In genomic region chr7:100466830-100467605, GRCh38 we compare ENCODE assay signal across 18 cellular contexts. TPM values are rescaled to one million over a fixed set of nuclear protein-coding genes. Genes with fewer than 3 reads are reported as not detected.
DNase-seq lines count a peak whose midpoint lies in the region; ATAC-seq and TF ChIP-seq lines count a peak whose summit lies in the region.
"Had no signal": no experiment of that assay in that cellular context is flagged by ENCODE, and none has a peak within 500 bp of the region (broad histone marks: within the 10 kb centered on the region; RNA-seq: fewer than 3 reads in every experiment).

No MANE protein-coding gene starts in this region.

- ATAC-seq in T-helper 17 cell (no peak), gastroesophageal sphincter (no peak), GM21717 (IDR thresholded peaks at IDR 0.05; ENCODE audit: unreplicated experiment) (no peak)
- no peak for ATAC-seq in activated CD8-positive, alpha-beta memory T cell treated with anti-CD3 and anti-CD28 coated beads, Interleukin-2, amount 10 ng/mL, durations not matched to agents 7 days and 5 days
- ATAC-seq: activated CD4-positive, CD25-positive, alpha-beta regulatory T cell treated with anti-CD3 and anti-CD28 coated beads, Interleukin-2, amount 50 U/mL, for 24 hours; T-cell had no signal

- H3K9me3 ChIP-seq in T-helper 17 cell (ENCODE audit: control insufficient read depth, low read length, poor library complexity, severe bottlenecking) (no peaks in the 10 kb centered on the region), gastroesophageal sphincter (no peaks in the 10 kb centered on the region)

- H3K36me3 ChIP-seq in gastroesophageal sphincter, result peaks cover 0 to 59% of the 10 kb centered on the region in 2 donors

- H3K27ac ChIP-seq in gastroesophageal sphincter, result peak overlapping the region in 3 of 4 donors; percentile 60 to 75 (median 64)

- DNase-seq in activated CD4-positive, alpha-beta T cell treated with anti-CD3 and anti-CD28 coated beads, Interleukin-2, amount 10 ng/mL, durations not matched to agents 7 days and 5 days, result no peak
- DNase-seq in activated CD4-positive, alpha-beta T cell treated with anti-CD3 and anti-CD28 coated beads, Interleukin-2, amount 50 U/mL, for 1 hour, result no peak
- no peak for DNase-seq in T-helper 17 cell
- DNase-seq in superior temporal gyrus (ENCODE audit: extremely low spot score), result peak; percentile 14
- no peak for DNase-seq in RKO (ENCODE audit: low spot score)
- DNase-seq in activated CD8-positive, alpha-beta memory T cell treated with anti-CD3 and anti-CD28 coated beads, Interleukin-2, amount 10 ng/mL, durations not matched to agents 7 days and 5 days, result no peak
- DNase-seq: activated gamma-delta T cell treated with Interleukin-2 at 50 U/mL for 16 hours; CD4-positive, CD25-positive, alpha-beta regulatory T cell; DMS53; MV-4-11; stimulated activated CD4-positive, alpha-beta T cell treated with anti-CD3 and anti-CD28 coated beads, Interleukin-4, amount 100 ng/mL, for 24 hours; T-cell had no signal

- H3K9me3 Mint-ChIP-seq in activated CD4-positive, alpha-beta T cell treated with anti-CD3 and anti-CD28 coated beads, Interleukin-2, amount 10 ng/mL, durations not matched to agents 7 days and 5 days, result no peaks in the 10 kb centered on the region
- H3K9me3 Mint-ChIP-seq in activated CD8-positive, alpha-beta memory T cell treated with anti-CD3 and anti-CD28 coated beads, Interleukin-2, amount 10 ng/mL, durations not matched to agents 7 days and 5 days (ENCODE audit: low read depth), result no peaks in the 10 kb centered on the region
- H3K9me3 Mint-ChIP-seq: CD4-positive, CD25-positive, alpha-beta regulatory T cell; T-cell had no signal

- no peak for TF ChIP-seq CTCF in gastroesophageal sphincter (IDR thresholded peaks at IDR 0.05)

- TF ChIP-seq POLR2A in gastroesophageal sphincter (IDR thresholded peaks at IDR 0.05), result no peak

- peaks cover 24% of the 10 kb centered on the region for H3K36me3 Mint-ChIP-seq in activated CD4-positive, alpha-beta T cell treated with anti-CD3 and anti-CD28 coated beads, Interleukin-2, amount 10 ng/mL, durations not matched to agents 7 days and 5 days (ENCODE audit: low read depth)
- H3K36me3 Mint-ChIP-seq in T-helper 17 cell (ENCODE audit: low read depth), result no peaks in the 10 kb centered on the region
- H3K36me3 Mint-ChIP-seq in activated CD8-positive, alpha-beta memory T cell treated with anti-CD3 and anti-CD28 coated beads, Interleukin-2, amount 10 ng/mL, durations not matched to agents 7 days and 5 days, result peaks cover 17% of the 10 kb centered on the region

- no peaks in the 10 kb centered on the region for H3K27me3 Mint-ChIP-seq in activated CD4-positive, alpha-beta T cell treated with anti-CD3 and anti-CD28 coated beads, Interleukin-2, amount 10 ng/mL, durations not matched to agents 7 days and 5 days
- H3K27me3 Mint-ChIP-seq in T-helper 17 cell, result no peaks in the 10 kb centered on the region
- no peaks in the 10 kb centered on the region for H3K27me3 Mint-ChIP-seq in activated CD8-positive, alpha-beta memory T cell treated with anti-CD3 and anti-CD28 coated beads, Interleukin-2, amount 10 ng/mL, durations not matched to agents 7 days and 5 days
- H3K27me3 Mint-ChIP-seq: CD4-positive, CD25-positive, alpha-beta regulatory T cell; T-cell had no signal

- POLR2A ChIA-PET in activated CD4-positive, alpha-beta T cell treated with anti-CD3 and anti-CD28 coated beads, Interleukin-2, amount 10 ng/mL, durations not matched to agents 7 days and 5 days (lab: Charles Lee), result no interaction called here

- TF ChIP-seq EP300 in gastroesophageal sphincter (IDR thresholded peaks at IDR 0.05), result no peak

- peak overlapping the region; percentile 31 for H3K27ac Mint-ChIP-seq in activated CD4-positive, alpha-beta T cell treated with anti-CD3 and anti-CD28 coated beads, Interleukin-2, amount 10 ng/mL, durations not matched to agents 7 days and 5 days
- H3K27ac Mint-ChIP-seq in T-helper 17 cell, result peak overlapping the region; percentile 27
- H3K27ac Mint-ChIP-seq in activated CD8-positive, alpha-beta memory T cell treated with anti-CD3 and anti-CD28 coated beads, Interleukin-2, amount 10 ng/mL, durations not matched to agents 7 days and 5 days, result no peak overlapping the region
- H3K27ac Mint-ChIP-seq: CD4-positive, CD25-positive, alpha-beta regulatory T cell had no signal

- H3K4me1 ChIP-seq in gastroesophageal sphincter, result peaks cover 3 to 75% (median 19%) of the 10 kb centered on the region in 3 donors

- CTCF ChIA-PET in activated CD4-positive, alpha-beta T cell treated with anti-CD3 and anti-CD28 coated beads, Interleukin-2, amount 10 ng/mL, durations not matched to agents 7 days and 5 days (lab: Charles Lee), result no interaction called here
- CTCF ChIA-PET in activated CD8-positive, alpha-beta memory T cell treated with anti-CD3 and anti-CD28 coated beads, Interleukin-2, amount 10 ng/mL, durations not matched to agents 7 days and 5 days (lab: Charles Lee), result interaction anchor here (1.3 to 5.3 kb wide), 2 partner anchors 14 to 16 kb away, joined by 3 to 55 read pairs; partner anchors contain the start of gene TSC22D4

- peaks cover 9% of the 10 kb centered on the region for H3K4me1 Mint-ChIP-seq in activated CD4-positive, alpha-beta T cell treated with anti-CD3 and anti-CD28 coated beads, Interleukin-2, amount 10 ng/mL, durations not matched to agents 7 days and 5 days
- peaks cover 9% of the 10 kb centered on the region for H3K4me1 Mint-ChIP-seq in T-helper 17 cell
- H3K4me1 Mint-ChIP-seq in activated CD8-positive, alpha-beta memory T cell treated with anti-CD3 and anti-CD28 coated beads, Interleukin-2, amount 10 ng/mL, durations not matched to agents 7 days and 5 days, result peaks cover 8% of the 10 kb centered on the region

- no peaks in the 10 kb centered on the region for H3K27me3 ChIP-seq in gastroesophageal sphincter

- 56 to 64% methylated on average over 4 to 8 of the region's 26 CpGs for WGBS in gastroesophageal sphincter (ENCODE audit: low coverage in 1 of 2), 2 donors

- H3K4me3 ChIP-seq in gastroesophageal sphincter, result peak overlapping the region in 1 of 2 donors; percentile 38
- H3K4me3 ChIP-seq: skin epidermis had no signal

- H3K4me3 Mint-ChIP-seq in activated CD4-positive, alpha-beta T cell treated with anti-CD3 and anti-CD28 coated beads, Interleukin-2, amount 10 ng/mL, durations not matched to agents 7 days and 5 days, result no peak overlapping the region
- no peak overlapping the region for H3K4me3 Mint-ChIP-seq in T-helper 17 cell
- no peak overlapping the region for H3K4me3 Mint-ChIP-seq in activated CD8-positive, alpha-beta memory T cell treated with anti-CD3 and anti-CD28 coated beads, Interleukin-2, amount 10 ng/mL, durations not matched to agents 7 days and 5 days
- H3K4me3 Mint-ChIP-seq: CD4-positive, CD25-positive, alpha-beta regulatory T cell; T-cell had no signal

RNA-seq across cellular contexts. Expression of gene SPACDR, which starts 3.0 kb away (rescaled TPM):
- total RNA-seq in activated CD4-positive, alpha-beta T cell treated with anti-CD3 and anti-CD28 coated beads, Interleukin-2, amount 10 ng/mL, durations not matched to agents 7 days and 5 days, result 1 to 10 TPM; 3.0 to 4.1 TPM
- total RNA-seq in T-helper 17 cell, result 1 to 10 TPM; 1.4 to 1.7 TPM
- under 1 TPM in 1 of 4 donors, not detected in 3; 0.67 TPM for total RNA-seq in gastroesophageal sphincter
- 1 to 10 TPM; 3.8 to 5.0 TPM for total RNA-seq in activated CD8-positive, alpha-beta memory T cell treated with anti-CD3 and anti-CD28 coated beads, Interleukin-2, amount 10 ng/mL, durations not matched to agents 7 days and 5 days
- total RNA-seq: occipital lobe, ureter had no signal

RNA-seq across cellular contexts. Expression of gene TSC22D4, which starts 12.0 kb away (rescaled TPM):
- 100 to 1,000 TPM; 113 to 128 TPM for total RNA-seq in activated CD4-positive, alpha-beta T cell treated with anti-CD3 and anti-CD28 coated beads, Interleukin-2, amount 10 ng/mL, durations not matched to agents 7 days and 5 days
- total RNA-seq in T-helper 17 cell, result 100 to 1,000 TPM in 1 of 2 donors, 10 to 100 TPM in 1; 94.7 to 104 TPM
- total RNA-seq in gastroesophageal sphincter, result 10 to 100 TPM; 20.2 to 38.1 (median 26.1) TPM
- 100 to 1,000 TPM; 128 to 144 TPM for total RNA-seq in activated CD8-positive, alpha-beta memory T cell treated with anti-CD3 and anti-CD28 coated beads, Interleukin-2, amount 10 ng/mL, durations not matched to agents 7 days and 5 days

RNA-seq across cellular contexts. Expression of gene NYAP1, which starts 16.7 kb away (rescaled TPM):
- total RNA-seq in activated CD4-positive, alpha-beta T cell treated with anti-CD3 and anti-CD28 coated beads, Interleukin-2, amount 10 ng/mL, durations not matched to agents 7 days and 5 days, result under 1 TPM; 0.23 to 0.32 TPM
- total RNA-seq in T-helper 17 cell (1 to 10 TPM; 1.3 TPM), gastroesophageal sphincter (1 to 10 TPM in 3 of 4 donors, under 1 TPM in 1; 0.94 to 3.1 (median 1.8) TPM)
- under 1 TPM; 0.07 to 0.12 TPM for total RNA-seq in activated CD8-positive, alpha-beta memory T cell treated with anti-CD3 and anti-CD28 coated beads, Interleukin-2, amount 10 ng/mL, durations not matched to agents 7 days and 5 days

RNA-seq across cellular contexts. Expression of gene PPP1R35, which starts 30.7 kb away (rescaled TPM):
- total RNA-seq in activated CD4-positive, alpha-beta T cell treated with anti-CD3 and anti-CD28 coated beads, Interleukin-2, amount 10 ng/mL, durations not matched to agents 7 days and 5 days, result 10 to 100 TPM; 67.9 to 77.9 TPM
- 10 to 100 TPM; 45.2 to 48.1 TPM for total RNA-seq in T-helper 17 cell
- 10 to 100 TPM; 19.9 to 26.3 (median 20.7) TPM for total RNA-seq in gastroesophageal sphincter
- total RNA-seq in activated CD8-positive, alpha-beta memory T cell treated with anti-CD3 and anti-CD28 coated beads, Interleukin-2, amount 10 ng/mL, durations not matched to agents 7 days and 5 days, result 100 to 1,000 TPM in 1 of 2 experiments, 10 to 100 TPM in 1; 77.6 to 101 TPM

RNA-seq across cellular contexts. Expression of gene MEPCE, which starts 37.4 kb away (rescaled TPM):
- 10 to 100 TPM; 49.1 to 50.5 TPM for total RNA-seq in activated CD4-positive, alpha-beta T cell treated with anti-CD3 and anti-CD28 coated beads, Interleukin-2, amount 10 ng/mL, durations not matched to agents 7 days and 5 days
- 10 to 100 TPM; 66.1 to 66.8 TPM for total RNA-seq in T-helper 17 cell
- 10 to 100 TPM; 27.9 to 34.2 (median 30.8) TPM for total RNA-seq in gastroesophageal sphincter
- total RNA-seq in activated CD8-positive, alpha-beta memory T cell treated with anti-CD3 and anti-CD28 coated beads, Interleukin-2, amount 10 ng/mL, durations not matched to agents 7 days and 5 days, result 10 to 100 TPM; 42.4 to 50.2 TPM
